20 cellular contexts compared by ENCODE assay signal in genomic region chr2:62144689-62145477, GRCh38. TPM values are rescaled to one million over a fixed set of nuclear protein-coding genes. Genes with fewer than 3 reads are reported as not detected.
DNase-seq lines count a peak whose midpoint lies in the region; ATAC-seq, FAIRE-seq and TF ChIP-seq lines count a peak whose summit lies in the region.
"Had no signal": no experiment of that assay in that cellular context is flagged by ENCODE, and none has a peak within 500 bp of the region (broad histone marks: within the 10 kb centered on the region; RNA-seq: fewer than 3 reads in every experiment).

No MANE protein-coding gene starts in this region.

- H3K36me3 Mint-ChIP-seq in stimulated activated effector memory CD8-positive, alpha-beta T cell treated with anti-CD3 and anti-CD28 coated beads, Interleukin-12 subunit alpha, Interleukin-12 subunit beta, amount 100 ng/mL, for 72 hours = no peaks in the 10 kb centered on the region

- H3K4me2 ChIP-seq in HepG2 (ENCODE audit: low read depth, low read length) = no peak overlapping the region

- TF ChIP-seq POLR2A in HepG2 (IDR thresholded peaks at IDR 0.05; ENCODE audit: insufficient read depth in 1 of 2, low read depth in 2 of 2, low read length in 2 of 2) (no peak), right lobe of liver (IDR thresholded peaks at IDR 0.05) (no peak)

- no peak for ATAC-seq in HepG2
- ATAC-seq in right lobe of liver = no peak
- no peak for ATAC-seq in stimulated activated effector memory CD8-positive, alpha-beta T cell treated with anti-CD3 and anti-CD28 coated beads, Interleukin-12 subunit alpha, Interleukin-12 subunit beta, amount 100 ng/mL, for 72 hours
- no peak for ATAC-seq in HG03521 (IDR thresholded peaks at IDR 0.05; ENCODE audit: unreplicated experiment)
- ATAC-seq: Panc1 had no signal

- H3K4me3 Mint-ChIP-seq in stimulated activated effector memory CD8-positive, alpha-beta T cell treated with anti-CD3 and anti-CD28 coated beads, Interleukin-12 subunit alpha, Interleukin-12 subunit beta, amount 100 ng/mL, for 72 hours = no peak overlapping the region
- H3K4me3 Mint-ChIP-seq: CD4-positive, alpha-beta memory T cell had no signal

- CTCF ChIA-PET in HepG2 (lab: Yijun Ruan, JAX; ENCODE audit: low intra/inter-chr PET ratio, low total read pairs) = no interaction called here

- H3K79me2 ChIP-seq in HepG2 (ENCODE audit: insufficient read depth, low read length) = no peaks in the 10 kb centered on the region

- H4K20me1 ChIP-seq in HepG2 (ENCODE audit: insufficient read depth, low read length) = no peaks in the 10 kb centered on the region

- H3K27me3 ChIP-seq in HepG2 (ENCODE audit: control insufficient read depth in 1 of 2, insufficient read depth in 2 of 2, low read length in 2 of 2) = no peaks in the 10 kb centered on the region
- no peaks in the 10 kb centered on the region for H3K27me3 ChIP-seq in right lobe of liver
- H3K27me3 ChIP-seq in liver (ENCODE audit: control insufficient read depth in 4 of 4, insufficient read depth in 4 of 4, low read length in 3 of 4) = no peaks in the 10 kb centered on the region
- H3K27me3 ChIP-seq: BE2C had no signal

- H3K9ac ChIP-seq in HepG2 (ENCODE audit: insufficient read depth, low read depth, low read length) = no peak overlapping the region
- no peak overlapping the region for H3K9ac ChIP-seq in liver (ENCODE audit: low read depth in 1 of 2, low read length in 2 of 2)

- intact Hi-C loops in HepG2 (cut with micrococcal nuclease; ENCODE audit: unreplicated experiment) = no loop called here
- intact Hi-C loops in right lobe of liver (cut with DNase I) = no loop called here

- POLR2A ChIA-PET in HepG2 (lab: Yijun Ruan, JAX) = no interaction called here

- no peak for TF ChIP-seq EP300 in HepG2 (IDR thresholded peaks at IDR 0.05; ENCODE audit: low read depth in 2 of 2, low read length in 2 of 2)
- TF ChIP-seq EP300 in HepG2 (CRISPR knock-in tag; IDR thresholded peaks at IDR 0.05; ENCODE audit: borderline replicate concordance) = no peak

- WGBS in HepG2 (ENCODE audit: low lambda C conversion rate) = 76% methylated on average over 5 of the region's 5 CpGs
- WGBS in right lobe of liver (ENCODE audit: insufficient coverage, low coverage, low lambda C conversion rate, missing lambda C conversion rate) = 67% methylated on average over 5 of the region's 5 CpGs
- 76% methylated on average over 5 of the region's 5 CpGs for WGBS in liver

- no peak for TF ChIP-seq RAD21 in HepG2 (CRISPR knock-in tag; IDR thresholded peaks at IDR 0.05)
- TF ChIP-seq RAD21 in liver (IDR thresholded peaks at IDR 0.05) = no peak

- H3K27ac Mint-ChIP-seq in stimulated activated effector memory CD8-positive, alpha-beta T cell treated with anti-CD3 and anti-CD28 coated beads, Interleukin-12 subunit alpha, Interleukin-12 subunit beta, amount 100 ng/mL, for 72 hours = no peak overlapping the region

- peaks cover 6% of the 10 kb centered on the region for H3K4me1 ChIP-seq in HepG2 (ENCODE audit: insufficient read depth, low read length)
- no peaks in the 10 kb centered on the region for H3K4me1 ChIP-seq in right lobe of liver
- peaks cover 0 to 3% (median 0%) of the 10 kb centered on the region in 4 donors for H3K4me1 ChIP-seq in liver (ENCODE audit: control insufficient read depth in 4 of 4, insufficient read depth in 4 of 4, low read length in 3 of 4)

- in situ Hi-C loops in HepG2 (cut with HindIII; ENCODE audit: extremely low pct_ligation_motif_present, low pct_unique_long_range_greater_than_20kb) = no loop called here

- no peak overlapping the region for H2AFZ ChIP-seq in HepG2 (ENCODE audit: low read length)

- H3K36me3 ChIP-seq in HepG2 (replicated peaks in 1 of 2; ENCODE audit: control insufficient read depth in 1 of 2, insufficient read depth in 2 of 2, low read length in 2 of 2) = no peaks in the 10 kb centered on the region
- no peaks in the 10 kb centered on the region for H3K36me3 ChIP-seq in right lobe of liver
- peaks cover 0 to 2% (median 0%) of the 10 kb centered on the region in 4 donors for H3K36me3 ChIP-seq in liver (ENCODE audit: control insufficient read depth in 4 of 4, insufficient read depth in 3 of 4, low read depth in 1 of 4, low read length in 3 of 4)
- H3K36me3 ChIP-seq: BE2C had no signal

- H3K4me3 ChIP-seq in HepG2 (replicated peaks in 1 of 3; ENCODE audit: insufficient read depth in 1 of 3, low read depth in 2 of 3, low read length in 3 of 3) (no peak overlapping the region), right lobe of liver (no peak overlapping the region), liver (ENCODE audit: low read depth in 1 of 3, low read length in 3 of 3) (no peak overlapping the region)

- H3K27ac ChIP-seq in HepG2 (ENCODE audit: extremely low read length, insufficient read depth, low read length) = no peak overlapping the region
- no peak overlapping the region for H3K27ac ChIP-seq in right lobe of liver
- no peak overlapping the region for H3K27ac ChIP-seq in liver (ENCODE audit: low read depth in 1 of 2, low read length in 2 of 2)

- no TSS peak for BruUV-seq in HepG2 (replicated peaks; lab: Mats Ljungman, UMichigan)

- no peaks in the 10 kb centered on the region for H3K9me3 ChIP-seq in HepG2 (ENCODE audit: low read length)
- H3K9me3 ChIP-seq in right lobe of liver = no peaks in the 10 kb centered on the region
- H3K9me3 ChIP-seq in liver (ENCODE audit: control insufficient read depth in 4 of 4, low read length in 3 of 4) = no peaks in the 10 kb centered on the region
- H3K9me3 ChIP-seq: BE2C had no signal

- no peaks in the 10 kb centered on the region for H3K9me3 Mint-ChIP-seq in stimulated activated effector memory CD8-positive, alpha-beta T cell treated with anti-CD3 and anti-CD28 coated beads, Interleukin-12 subunit alpha, Interleukin-12 subunit beta, amount 100 ng/mL, for 72 hours
- H3K9me3 Mint-ChIP-seq: CD4-positive, alpha-beta memory T cell had no signal

- no peaks in the 10 kb centered on the region for H3K4me1 Mint-ChIP-seq in stimulated activated effector memory CD8-positive, alpha-beta T cell treated with anti-CD3 and anti-CD28 coated beads, Interleukin-12 subunit alpha, Interleukin-12 subunit beta, amount 100 ng/mL, for 72 hours

- FAIRE-seq in HepG2 (lab: Jason Lieb, UNC) = peak; percentile 36
- FAIRE-seq: H54 had no signal

- DNase-seq in HepG2 (ENCODE audit: low spot score) (no peak), right lobe of liver (no peak), NAMALWA (ENCODE audit: low spot score) (peak; percentile 28), SIG-M5 treated with dmso at 0.1 percent for 504 hours (lab: John Stamatoyannopoulos, UW; ENCODE audit: unreplicated experiment) (no peak)
- DNase-seq in stimulated activated effector memory CD8-positive, alpha-beta T cell treated with anti-CD3 and anti-CD28 coated beads, Interleukin-12 subunit alpha, Interleukin-12 subunit beta, amount 100 ng/mL, for 72 hours (ENCODE audit: low spot score in 2 of 2) = no peak
- no peak for DNase-seq in effector CD4-positive, alpha-beta T cell
- DNase-seq: 8988T; BE2C; CD4-positive, alpha-beta memory T cell; DMS153; KG1; NCI-H1048; NCI-H1436 treated with DMSO at 0.1 percent for 48 hours; NCI-H2029; NCI-H2171; NCI-H526 had no signal

- TF ChIP-seq CTCF in HepG2 (CRISPR knock-in tag; IDR thresholded peaks at IDR 0.05) (no peak), right lobe of liver (IDR thresholded peaks at IDR 0.05) (no peak), liver (IDR thresholded peaks at IDR 0.05; ENCODE audit: low read depth, low read length, missing input control) (no peak)

TF ChIP-seq in HepG2, 621 proteins besides CTCF, POLR2A, EP300 and RAD21 (continues in another document):
- TF ChIP-seq LBX2 (CRISPR knock-in tag; IDR thresholded peaks at IDR 0.05; ENCODE audit: borderline replicate concordance) (no peak), ZMYM2 (CRISPR knock-in tag; IDR thresholded peaks at IDR 0.05) (no peak), DNMT1 (CRISPR knock-in tag; IDR thresholded peaks at IDR 0.05) (no peak)

TF ChIP-seq in liver, 16 proteins besides CTCF, POLR2A, EP300 and RAD21:
- TF ChIP-seq GABPA (IDR thresholded peaks at IDR 0.05 in 1 of 2, conservative IDR thresholded peaks at IDR 0.05 in 1 of 2) = no peak
- TF ChIP-seq HNF4A (conservative IDR thresholded peaks at IDR 0.05) = peak; percentile 33 to 55
TF ChIP-seq in liver: peak in this region for 1.

RNA-seq across cellular contexts. Expression of gene B3GNT2, which starts 51.0 kb away (rescaled TPM):
- 19.5 and 28.5 TPM in 2 replicates for total RNA-seq in HepG2 (2016; rRNA removed; fragmentation: Illumina TruSeq; extraction: Trizol)
- total RNA-seq in HepG2 (2016; cell fraction: cytosol; rRNA removed; fragmentation: Illumina TruSeq; extraction: Trizol; ENCODE audit: low read depth) = 5.6 and 5.7 TPM in 2 replicates
- 19.3 and 27.8 TPM in 2 replicates for total RNA-seq in HepG2 (2016; cell fraction: insoluble cytoplasmic fraction; rRNA removed; fragmentation: Illumina TruSeq; extraction: Trizol)
- total RNA-seq in HepG2 (2016; cell fraction: membrane; rRNA removed; fragmentation: Illumina TruSeq; extraction: Trizol) = 13.3 and 14.8 TPM in 2 replicates
- total RNA-seq in HepG2 (2016; cell fraction: nucleus; rRNA removed; fragmentation: Illumina TruSeq; extraction: Trizol) = 27.5 and 28.5 TPM in 2 replicates
- polyA plus RNA-seq in HepG2 (2011; rRNA removed) = 26.3 and 29.3 TPM in 2 replicates
- 15.9 and 28.7 TPM in 2 replicates for polyA plus RNA-seq in HepG2 (2011; cell fraction: cytosol; rRNA removed)
- 7.3 and 11.3 TPM in 2 replicates for polyA plus RNA-seq in HepG2 (2011; cell fraction: nucleus; rRNA removed)
- 54.4 and 58.5 TPM in 2 replicates for polyA plus RNA-seq in HepG2 (2012)
- polyA plus RNA-seq in HepG2 (2016; cell fraction: cytosol; fragmentation: Illumina TruSeq; extraction: Trizol; ENCODE audit: low read depth) = 1.4 and 1.7 TPM in 2 replicates
- 17.4 and 17.6 TPM in 2 replicates for polyA plus RNA-seq in HepG2 (2016; cell fraction: insoluble cytoplasmic fraction; fragmentation: Illumina TruSeq; extraction: Trizol; ENCODE audit: low read depth)
- polyA plus RNA-seq in HepG2 (2016; cell fraction: membrane; fragmentation: Illumina TruSeq; extraction: Trizol; ENCODE audit: low read depth) = 5.6 and 5.8 TPM in 2 replicates
- polyA plus RNA-seq in HepG2 (2016; cell fraction: nucleus; fragmentation: Illumina TruSeq; extraction: Trizol; ENCODE audit: insufficient read depth, low read depth) = 29.6 and 33.7 TPM in 2 replicates
- 11.0 and 33.8 TPM in 2 replicates for polyA minus RNA-seq in HepG2 (2011; rRNA and poly(A)+ RNA removed; ENCODE audit: low replicate concordance)
- 29.1 and 41.9 TPM in 2 replicates for polyA minus RNA-seq in HepG2 (2011; cell fraction: cytosol; rRNA and poly(A)+ RNA removed)
- polyA minus RNA-seq in HepG2 (2011; cell fraction: nucleus; rRNA and poly(A)+ RNA removed) = 28.5 and 42.8 TPM in 2 replicates
- 10 to 100 TPM in 3 of 6 experiments, 1 to 10 TPM in 3; 9.1 to 11.0 (median 9.9) TPM for total RNA-seq in right lobe of liver
- total RNA-seq in liver = 10 to 100 TPM; 19.4 to 20.2 TPM
- polyA plus RNA-seq in liver = 1 to 10 TPM; 6.4 to 9.0 TPM
